Comparison of ENCODE assay signal across 1 cellular context in the genomic region with DNA sequence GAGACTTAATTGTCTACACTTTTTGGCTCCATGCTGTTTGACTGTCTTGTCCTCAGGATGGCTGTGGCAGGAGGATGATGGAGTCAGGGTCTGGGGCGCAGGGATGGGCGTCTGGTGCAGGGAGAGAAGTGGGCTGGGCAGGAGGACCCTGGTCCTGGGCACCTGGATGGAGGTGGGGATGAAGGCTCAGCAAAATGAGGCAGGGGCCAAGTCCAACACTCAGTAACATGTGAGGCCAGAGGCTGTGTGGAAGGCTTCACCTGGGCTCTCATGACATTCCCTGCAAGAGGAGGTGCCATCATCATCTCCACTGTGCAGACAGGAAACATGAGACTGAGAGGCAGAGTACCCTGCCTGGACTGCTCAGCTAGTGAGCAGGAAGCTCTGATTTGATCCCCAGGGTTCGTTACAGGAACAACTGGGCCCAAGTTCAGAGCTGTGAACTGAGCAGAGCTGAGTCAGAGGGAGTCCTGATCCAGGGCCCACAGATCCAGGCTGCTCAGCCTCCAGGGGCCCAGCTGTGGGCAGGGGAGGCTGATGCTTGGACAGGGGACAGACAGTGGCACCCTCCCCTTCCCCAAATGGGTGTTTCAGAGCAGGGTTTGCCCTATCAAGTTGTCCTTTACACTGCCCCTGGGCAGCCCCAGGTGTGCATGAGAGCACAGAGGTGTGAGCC.
TF ChIP-seq lines count a peak whose summit lies in the region.

No MANE protein-coding gene starts in this region.

TF ChIP-seq in A549, 52 proteins besides CTCF, POLR2A, EP300 and RAD21 (continued from another document):
- TF ChIP-seq, protein P1, sequence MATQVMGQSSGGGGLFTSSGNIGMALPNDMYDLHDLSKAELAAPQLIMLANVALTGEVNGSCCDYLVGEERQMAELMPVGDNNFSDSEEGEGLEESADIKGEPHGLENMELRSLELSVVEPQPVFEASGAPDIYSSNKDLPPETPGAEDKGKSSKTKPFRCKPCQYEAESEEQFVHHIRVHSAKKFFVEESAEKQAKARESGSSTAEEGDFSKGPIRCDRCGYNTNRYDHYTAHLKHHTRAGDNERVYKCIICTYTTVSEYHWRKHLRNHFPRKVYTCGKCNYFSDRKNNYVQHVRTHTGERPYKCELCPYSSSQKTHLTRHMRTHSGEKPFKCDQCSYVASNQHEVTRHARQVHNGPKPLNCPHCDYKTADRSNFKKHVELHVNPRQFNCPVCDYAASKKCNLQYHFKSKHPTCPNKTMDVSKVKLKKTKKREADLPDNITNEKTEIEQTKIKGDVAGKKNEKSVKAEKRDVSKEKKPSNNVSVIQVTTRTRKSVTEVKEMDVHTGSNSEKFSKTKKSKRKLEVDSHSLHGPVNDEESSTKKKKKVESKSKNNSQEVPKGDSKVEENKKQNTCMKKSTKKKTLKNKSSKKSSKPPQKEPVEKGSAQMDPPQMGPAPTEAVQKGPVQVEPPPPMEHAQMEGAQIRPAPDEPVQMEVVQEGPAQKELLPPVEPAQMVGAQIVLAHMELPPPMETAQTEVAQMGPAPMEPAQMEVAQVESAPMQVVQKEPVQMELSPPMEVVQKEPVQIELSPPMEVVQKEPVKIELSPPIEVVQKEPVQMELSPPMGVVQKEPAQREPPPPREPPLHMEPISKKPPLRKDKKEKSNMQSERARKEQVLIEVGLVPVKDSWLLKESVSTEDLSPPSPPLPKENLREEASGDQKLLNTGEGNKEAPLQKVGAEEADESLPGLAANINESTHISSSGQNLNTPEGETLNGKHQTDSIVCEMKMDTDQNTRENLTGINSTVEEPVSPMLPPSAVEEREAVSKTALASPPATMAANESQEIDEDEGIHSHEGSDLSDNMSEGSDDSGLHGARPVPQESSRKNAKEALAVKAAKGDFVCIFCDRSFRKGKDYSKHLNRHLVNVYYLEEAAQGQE (IDR thresholded peaks at IDR 0.05), result no peak
- no peak for TF ChIP-seq RNF2 (IDR thresholded peaks at IDR 0.05; ENCODE audit: borderline replicate concordance, low read depth)
- TF ChIP-seq NPAS2 (CRISPR knock-in tag; IDR thresholded peaks at IDR 0.05; ENCODE audit: borderline replicate concordance), result no peak
- TF ChIP-seq, protein P2, sequence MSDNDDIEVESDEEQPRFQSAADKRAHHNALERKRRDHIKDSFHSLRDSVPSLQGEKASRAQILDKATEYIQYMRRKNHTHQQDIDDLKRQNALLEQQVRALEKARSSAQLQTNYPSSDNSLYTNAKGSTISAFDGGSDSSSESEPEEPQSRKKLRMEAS (IDR thresholded peaks at IDR 0.05), result no peak
